ENCODE assay signal across 1 cellular context in genomic region chr14:23320584-23321571, GRCh38.
TF ChIP-seq lines count a peak whose summit lies in the region.

Gene PABPN1 (plus strand): TSS chr14:23321457. CDS start chr14:23321470, 13 bp downstream.

TF ChIP-seq in HepG2, 621 proteins besides CTCF, POLR2A, EP300 and RAD21 (continued from another document and continues in another):
- peak; percentile 88; the same call in 1 of the 2 replicates for TF ChIP-seq HOXA5 (CRISPR knock-in tag; IDR thresholded peaks at IDR 0.05)
- TF ChIP-seq ZNF547 (CRISPR knock-in tag; IDR thresholded peaks at IDR 0.05), result peak; percentile 99
- TF ChIP-seq, protein P1, sequence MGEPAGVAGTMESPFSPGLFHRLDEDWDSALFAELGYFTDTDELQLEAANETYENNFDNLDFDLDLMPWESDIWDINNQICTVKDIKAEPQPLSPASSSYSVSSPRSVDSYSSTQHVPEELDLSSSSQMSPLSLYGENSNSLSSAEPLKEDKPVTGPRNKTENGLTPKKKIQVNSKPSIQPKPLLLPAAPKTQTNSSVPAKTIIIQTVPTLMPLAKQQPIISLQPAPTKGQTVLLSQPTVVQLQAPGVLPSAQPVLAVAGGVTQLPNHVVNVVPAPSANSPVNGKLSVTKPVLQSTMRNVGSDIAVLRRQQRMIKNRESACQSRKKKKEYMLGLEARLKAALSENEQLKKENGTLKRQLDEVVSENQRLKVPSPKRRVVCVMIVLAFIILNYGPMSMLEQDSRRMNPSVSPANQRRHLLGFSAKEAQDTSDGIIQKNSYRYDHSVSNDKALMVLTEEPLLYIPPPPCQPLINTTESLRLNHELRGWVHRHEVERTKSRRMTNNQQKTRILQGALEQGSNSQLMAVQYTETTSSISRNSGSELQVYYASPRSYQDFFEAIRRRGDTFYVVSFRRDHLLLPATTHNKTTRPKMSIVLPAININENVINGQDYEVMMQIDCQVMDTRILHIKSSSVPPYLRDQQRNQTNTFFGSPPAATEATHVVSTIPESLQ (CRISPR knock-in tag; conservative IDR thresholded peaks at IDR 0.05), result no peak
- no peak; the same call in 1 of the 2 replicates for TF ChIP-seq ZSCAN21 (CRISPR knock-in tag; IDR thresholded peaks at IDR 0.05; ENCODE audit: borderline replicate concordance)
- no peak for TF ChIP-seq ARNT (IDR thresholded peaks at IDR 0.05)
- TF ChIP-seq, protein P2, sequence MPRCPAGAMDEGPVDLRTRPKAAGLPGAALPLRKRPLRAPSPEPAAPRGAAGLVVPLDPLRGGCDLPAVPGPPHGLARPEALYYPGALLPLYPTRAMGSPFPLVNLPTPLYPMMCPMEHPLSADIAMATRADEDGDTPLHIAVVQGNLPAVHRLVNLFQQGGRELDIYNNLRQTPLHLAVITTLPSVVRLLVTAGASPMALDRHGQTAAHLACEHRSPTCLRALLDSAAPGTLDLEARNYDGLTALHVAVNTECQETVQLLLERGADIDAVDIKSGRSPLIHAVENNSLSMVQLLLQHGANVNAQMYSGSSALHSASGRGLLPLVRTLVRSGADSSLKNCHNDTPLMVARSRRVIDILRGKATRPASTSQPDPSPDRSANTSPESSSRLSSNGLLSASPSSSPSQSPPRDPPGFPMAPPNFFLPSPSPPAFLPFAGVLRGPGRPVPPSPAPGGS (CRISPR knock-in tag; IDR thresholded peaks at IDR 0.05), result peak; percentile 94
- peak; percentile 95 for TF ChIP-seq HDAC2 (CRISPR knock-in tag; IDR thresholded peaks at IDR 0.05)
- peak; percentile 98 for TF ChIP-seq IKZF5 (CRISPR knock-in tag; IDR thresholded peaks at IDR 0.05)
- TF ChIP-seq AFF4 (CRISPR knock-in tag; IDR thresholded peaks at IDR 0.05), result peak; percentile 75
- TF ChIP-seq, protein P3, sequence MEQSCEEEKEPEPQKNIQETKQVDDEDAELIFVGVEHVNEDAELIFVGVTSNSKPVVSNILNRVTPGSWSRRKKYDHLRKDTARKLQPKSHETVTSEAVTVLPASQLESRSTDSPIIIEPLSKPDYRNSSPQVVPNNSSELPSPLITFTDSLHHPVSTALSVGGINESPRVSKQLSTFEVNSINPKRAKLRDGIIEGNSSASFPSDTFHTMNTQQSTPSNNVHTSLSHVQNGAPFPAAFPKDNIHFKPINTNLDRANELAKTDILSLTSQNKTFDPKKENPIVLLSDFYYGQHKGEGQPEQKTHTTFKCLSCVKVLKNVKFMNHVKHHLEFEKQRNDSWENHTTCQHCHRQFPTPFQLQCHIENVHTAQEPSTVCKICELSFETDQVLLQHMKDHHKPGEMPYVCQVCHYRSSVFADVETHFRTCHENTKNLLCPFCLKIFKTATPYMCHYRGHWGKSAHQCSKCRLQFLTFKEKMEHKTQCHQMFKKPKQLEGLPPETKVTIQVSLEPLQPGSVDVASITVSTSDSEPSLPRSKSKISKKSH (CRISPR knock-in tag; IDR thresholded peaks at IDR 0.05; ENCODE audit: borderline replicate concordance), result no peak; the same call in 1 of the 2 replicates
- no peak for TF ChIP-seq TCF7L2 (IDR thresholded peaks at IDR 0.05; ENCODE audit: low read depth, low read length)
- TF ChIP-seq ZNF792 (CRISPR knock-in tag; IDR thresholded peaks at IDR 0.05), result peak; percentile 95
- TF ChIP-seq KLF9 (CRISPR knock-in tag; IDR thresholded peaks at IDR 0.05; ENCODE audit: low read depth), result peak; percentile 97; the same call in 1 of the 2 replicates
- TF ChIP-seq EHMT2 (IDR thresholded peaks at IDR 0.05; ENCODE audit: borderline replicate concordance, low read depth, low read length), result peak; percentile 99
- TF ChIP-seq ISX (CRISPR knock-in tag; conservative IDR thresholded peaks at IDR 0.05), result no peak; the same call in 1 of the 2 replicates
- peak; percentile 91; the same call in 1 of the 2 replicates for TF ChIP-seq ZBTB42 (CRISPR knock-in tag; IDR thresholded peaks at IDR 0.05)
- TF ChIP-seq, protein P4, sequence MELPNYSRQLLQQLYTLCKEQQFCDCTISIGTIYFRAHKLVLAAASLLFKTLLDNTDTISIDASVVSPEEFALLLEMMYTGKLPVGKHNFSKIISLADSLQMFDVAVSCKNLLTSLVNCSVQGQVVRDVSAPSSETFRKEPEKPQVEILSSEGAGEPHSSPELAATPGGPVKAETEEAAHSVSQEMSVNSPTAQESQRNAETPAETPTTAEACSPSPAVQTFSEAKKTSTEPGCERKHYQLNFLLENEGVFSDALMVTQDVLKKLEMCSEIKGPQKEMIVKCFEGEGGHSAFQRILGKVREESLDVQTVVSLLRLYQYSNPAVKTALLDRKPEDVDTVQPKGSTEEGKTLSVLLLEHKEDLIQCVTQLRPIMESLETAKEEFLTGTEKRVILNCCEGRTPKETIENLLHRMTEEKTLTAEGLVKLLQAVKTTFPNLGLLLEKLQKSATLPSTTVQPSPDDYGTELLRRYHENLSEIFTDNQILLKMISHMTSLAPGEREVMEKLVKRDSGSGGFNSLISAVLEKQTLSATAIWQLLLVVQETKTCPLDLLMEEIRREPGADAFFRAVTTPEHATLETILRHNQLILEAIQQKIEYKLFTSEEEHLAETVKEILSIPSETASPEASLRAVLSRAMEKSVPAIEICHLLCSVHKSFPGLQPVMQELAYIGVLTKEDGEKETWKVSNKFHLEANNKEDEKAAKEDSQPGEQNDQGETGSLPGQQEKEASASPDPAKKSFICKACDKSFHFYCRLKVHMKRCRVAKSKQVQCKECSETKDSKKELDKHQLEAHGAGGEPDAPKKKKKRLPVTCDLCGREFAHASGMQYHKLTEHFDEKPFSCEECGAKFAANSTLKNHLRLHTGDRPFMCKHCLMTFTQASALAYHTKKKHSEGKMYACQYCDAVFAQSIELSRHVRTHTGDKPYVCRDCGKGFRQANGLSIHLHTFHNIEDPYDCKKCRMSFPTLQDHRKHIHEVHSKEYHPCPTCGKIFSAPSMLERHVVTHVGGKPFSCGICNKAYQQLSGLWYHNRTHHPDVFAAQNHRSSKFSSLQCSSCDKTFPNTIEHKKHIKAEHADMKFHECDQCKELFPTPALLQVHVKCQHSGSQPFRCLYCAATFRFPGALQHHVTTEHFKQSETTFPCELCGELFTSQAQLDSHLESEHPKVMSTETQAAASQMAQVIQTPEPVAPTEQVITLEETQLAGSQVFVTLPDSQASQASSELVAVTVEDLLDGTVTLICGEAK (IDR thresholded peaks at IDR 0.05), result no peak
- TF ChIP-seq, protein P4 (CRISPR knock-in tag; IDR thresholded peaks at IDR 0.05), result peak; percentile 84
- peak; percentile 99 for TF ChIP-seq MIER3 (CRISPR knock-in tag; IDR thresholded peaks at IDR 0.05; ENCODE audit: borderline replicate concordance)
- peak; percentile 98 for TF ChIP-seq PAF1 (CRISPR knock-in tag; IDR thresholded peaks at IDR 0.05)
- peak; percentile 44; the same call in 1 of the 2 replicates for TF ChIP-seq ZNF333 (CRISPR knock-in tag; IDR thresholded peaks at IDR 0.05; ENCODE audit: borderline replicate concordance)
- TF ChIP-seq ZNF263 (CRISPR knock-in tag; IDR thresholded peaks at IDR 0.05), result peak; percentile 71
- TF ChIP-seq SATB2 (CRISPR knock-in tag; IDR thresholded peaks at IDR 0.05), result no peak; the same call in none of the 2 replicates
- TF ChIP-seq DBP (CRISPR knock-in tag; IDR thresholded peaks at IDR 0.05; ENCODE audit: not compliant biosample characterization), result peak; percentile 84
- no peak for TF ChIP-seq MAX (IDR thresholded peaks at IDR 0.05)
- peak; percentile 99 for TF ChIP-seq CEBPZ (IDR thresholded peaks at IDR 0.05; ENCODE audit: low read length)
- TF ChIP-seq HNF1B (CRISPR knock-in tag; IDR thresholded peaks at IDR 0.05), result peak; percentile 97
